ENCODE assay signal across 23 cellular contexts in genomic region chr17:36879599-36880255, GRCh38. TPM values are rescaled to one million over a fixed set of nuclear protein-coding genes. Genes with fewer than 3 reads are reported as not detected.
"Had no signal": no experiment of that assay in that cellular context is flagged by ENCODE, and none has a peak within 500 bp of the region (broad histone marks: within the 10 kb centered on the region; RNA-seq: fewer than 3 reads in every experiment).

No MANE protein-coding gene starts in this region.

- H3K4me1 Mint-ChIP-seq: activated CD4-positive, alpha-beta memory T cell treated with anti-CD3 and anti-CD28 coated beads, Interleukin-2, amount 10 ng/mL, durations not matched to agents 7 days and 5 days; activated naive CD4-positive, alpha-beta T cell treated with anti-CD3 and anti-CD28 coated beads, Interleukin-2, amount 10 ng/mL, durations not matched to agents 7 days and 5 days had no signal

- H3K27ac ChIP-seq: WERI-Rb-1 had no signal

- H3K36me3 Mint-ChIP-seq: activated naive CD4-positive, alpha-beta T cell treated with anti-CD3 and anti-CD28 coated beads, Interleukin-2, amount 10 ng/mL, durations not matched to agents 7 days and 5 days; activated naive CD8-positive, alpha-beta T cell treated with anti-CD3 and anti-CD28 coated beads for 36 hours had no signal

- H3K36me3 ChIP-seq: WERI-Rb-1 had no signal

- DNase-seq: activated CD4-positive, alpha-beta memory T cell treated with anti-CD3 and anti-CD28 coated beads, Interleukin-2, amount 10 ng/mL, durations not matched to agents 7 days and 5 days; activated CD4-positive, alpha-beta T cell treated with anti-CD3 and anti-CD28 coated beads, Interleukin-2, amount 50 U/mL, for 1 hour; activated gamma-delta T cell treated with Interleukin-2 at 50 U/mL for 16 hours; activated naive CD4-positive, alpha-beta T cell treated with anti-CD3 and anti-CD28 coated beads, Interleukin-2, amount 10 ng/mL, durations not matched to agents 7 days and 5 days; activated naive CD8-positive, alpha-beta T cell treated with anti-CD3 and anti-CD28 coated beads for 36 hours; activated T-cell treated with anti-CD3 and anti-CD28 coated beads for 4 hours; activated T-cell treated with anti-CD3 and anti-CD28 coated beads, Interleukin-2, amount 50 U/mL, for 48 hours; cerebellar nuclear complex; Karpas-422; MM.1S; NCI-H1105 treated with DMSO at 0.1 percent for 48 hours; NCI-H1694 treated with DMSO at 0.1 percent for 48 hours; NCI-H2029 treated with DMSO at 0.1 percent for 48 hours; NCI-H526; NCI-H82; SIG-M5; T-helper 1 cell; WERI-Rb-1 had no signal

- H3K27ac Mint-ChIP-seq: activated CD4-positive, alpha-beta memory T cell treated with anti-CD3 and anti-CD28 coated beads, Interleukin-2, amount 10 ng/mL, durations not matched to agents 7 days and 5 days; activated CD4-positive, alpha-beta T cell treated with anti-CD3 and anti-CD28 coated beads for 36 hours; activated naive CD4-positive, alpha-beta T cell treated with anti-CD3 and anti-CD28 coated beads, Interleukin-2, amount 10 ng/mL, durations not matched to agents 7 days and 5 days; activated naive CD8-positive, alpha-beta T cell treated with anti-CD3 and anti-CD28 coated beads for 36 hours had no signal

- H3K4me3 Mint-ChIP-seq: activated CD4-positive, alpha-beta memory T cell treated with anti-CD3 and anti-CD28 coated beads, Interleukin-2, amount 10 ng/mL, durations not matched to agents 7 days and 5 days; activated CD4-positive, alpha-beta T cell treated with anti-CD3 and anti-CD28 coated beads for 36 hours; activated naive CD4-positive, alpha-beta T cell treated with anti-CD3 and anti-CD28 coated beads, Interleukin-2, amount 10 ng/mL, durations not matched to agents 7 days and 5 days; activated naive CD8-positive, alpha-beta T cell treated with anti-CD3 and anti-CD28 coated beads for 36 hours; activated T-helper 17 cell treated with anti-CD3 and anti-CD28 coated beads, Interleukin-2, amount 50 U/mL, for 72 hours had no signal

RNA-seq across cellular contexts. Expression of gene LHX1, which starts 57.5 kb away (rescaled TPM):
- total RNA-seq: activated CD4-positive, alpha-beta T cell treated with anti-CD3 and anti-CD28 coated beads for 36 hours; cardiac septum; PC-3 had no signal
- polyA plus RNA-seq: adipose tissue had no signal
